Comparison of ENCODE assay signal across 1 cellular context in the genomic region with DNA sequence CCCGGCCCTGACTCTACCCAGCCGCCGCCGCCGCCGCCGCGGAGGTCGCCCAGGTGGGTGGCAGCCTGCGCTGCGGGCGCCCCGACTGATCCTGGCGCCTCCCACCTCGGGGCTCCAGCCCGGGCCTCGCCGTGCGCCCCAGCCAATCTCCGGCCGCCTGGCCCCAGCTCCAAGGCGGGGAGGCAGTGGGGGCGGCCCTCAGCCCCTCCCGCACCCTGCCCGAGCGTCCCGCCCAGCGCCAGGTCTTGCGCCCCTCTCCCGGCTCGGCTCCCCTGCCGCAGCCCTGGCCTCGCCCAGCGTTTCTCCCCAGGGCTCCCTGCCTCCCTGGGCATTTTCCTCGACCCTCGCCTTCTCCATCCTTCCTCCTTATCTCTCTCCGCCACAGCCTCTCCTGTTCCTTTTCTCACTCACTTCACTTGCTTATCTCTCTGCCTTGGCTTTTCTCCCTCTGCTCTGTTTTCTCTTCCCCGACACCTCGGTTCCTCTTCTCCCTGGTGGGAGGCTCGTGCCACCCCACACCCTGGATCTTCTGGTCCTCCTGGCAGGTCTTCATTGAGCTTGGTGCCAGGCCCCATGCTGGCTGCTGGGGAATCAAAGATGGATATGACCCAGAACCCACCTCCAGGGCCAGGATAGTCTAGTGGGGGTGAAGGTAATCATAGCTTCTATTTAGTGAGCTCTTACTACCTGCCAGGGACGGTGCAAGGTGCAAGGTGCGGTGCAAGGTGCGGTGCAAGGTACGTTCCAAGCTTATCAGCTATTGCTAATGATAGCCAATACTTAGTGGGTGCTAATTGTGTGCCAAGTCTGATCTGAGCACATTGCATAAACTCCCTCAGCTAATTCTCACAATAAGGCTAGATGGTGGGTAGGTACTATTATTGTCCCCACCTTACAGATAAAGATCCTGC.
TF ChIP-seq lines count a peak whose summit lies in the region.

A gene with protein sequence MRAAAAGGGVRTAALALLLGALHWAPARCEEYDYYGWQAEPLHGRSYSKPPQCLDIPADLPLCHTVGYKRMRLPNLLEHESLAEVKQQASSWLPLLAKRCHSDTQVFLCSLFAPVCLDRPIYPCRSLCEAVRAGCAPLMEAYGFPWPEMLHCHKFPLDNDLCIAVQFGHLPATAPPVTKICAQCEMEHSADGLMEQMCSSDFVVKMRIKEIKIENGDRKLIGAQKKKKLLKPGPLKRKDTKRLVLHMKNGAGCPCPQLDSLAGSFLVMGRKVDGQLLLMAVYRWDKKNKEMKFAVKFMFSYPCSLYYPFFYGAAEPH (minus strand): TSS at position 87 of the 911 bp plus-strand sequence. CDS start 166 bp downstream, outside the sequence.

TF ChIP-seq in GM12878, 131 proteins besides CTCF, POLR2A, EP300 and RAD21:
- TF ChIP-seq ZZZ3 (IDR thresholded peaks at IDR 0.05; ENCODE audit: control insufficient read depth, insufficient read length, low read depth) (no peak), MEF2A (IDR thresholded peaks at IDR 0.05; ENCODE audit: insufficient read depth, low read depth, low read length) (no peak), STAT3 (IDR thresholded peaks at IDR 0.05; ENCODE audit: low read depth, low read length) (no peak), FOS (IDR thresholded peaks at IDR 0.05; ENCODE audit: borderline replicate concordance, extremely low read depth, insufficient read length) (no peak), NR2C1 (IDR thresholded peaks at IDR 0.05) (no peak), ZNF622 (IDR thresholded peaks at IDR 0.05) (no peak), ETV6 (conservative IDR thresholded peaks at IDR 0.05 in 1 of 2, IDR thresholded peaks at IDR 0.05 in 1 of 2; ENCODE audit: borderline replicate concordance in 1 of 2, low read depth in 1 of 2) (no peak), TCF3 (IDR thresholded peaks at IDR 0.05; ENCODE audit: borderline replicate concordance, insufficient read depth, low read depth, low read length) (no peak)
- TF ChIP-seq, protein P1, sequence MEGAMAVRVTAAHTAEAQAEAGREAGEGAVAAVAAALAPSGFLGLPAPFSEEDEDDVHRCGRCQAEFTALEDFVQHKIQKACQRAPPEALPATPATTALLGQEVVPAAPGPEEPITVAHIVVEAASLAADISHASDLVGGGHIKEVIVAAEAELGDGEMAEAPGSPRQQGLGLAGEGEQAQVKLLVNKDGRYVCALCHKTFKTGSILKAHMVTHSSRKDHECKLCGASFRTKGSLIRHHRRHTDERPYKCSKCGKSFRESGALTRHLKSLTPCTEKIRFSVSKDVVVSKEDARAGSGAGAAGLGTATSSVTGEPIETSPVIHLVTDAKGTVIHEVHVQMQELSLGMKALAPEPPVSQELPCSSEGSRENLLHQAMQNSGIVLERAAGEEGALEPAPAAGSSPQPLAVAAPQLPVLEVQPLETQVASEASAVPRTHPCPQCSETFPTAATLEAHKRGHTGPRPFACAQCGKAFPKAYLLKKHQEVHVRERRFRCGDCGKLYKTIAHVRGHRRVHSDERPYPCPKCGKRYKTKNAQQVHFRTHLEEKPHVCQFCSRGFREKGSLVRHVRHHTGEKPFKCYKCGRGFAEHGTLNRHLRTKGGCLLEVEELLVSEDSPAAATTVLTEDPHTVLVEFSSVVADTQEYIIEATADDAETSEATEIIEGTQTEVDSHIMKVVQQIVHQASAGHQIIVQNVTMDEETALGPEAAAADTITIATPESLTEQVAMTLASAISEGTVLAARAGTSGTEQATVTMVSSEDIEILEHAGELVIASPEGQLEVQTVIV (IDR thresholded peaks at IDR 0.05; ENCODE audit: borderline replicate concordance, partially characterized antibody): no peak
- TF ChIP-seq, protein P2, sequence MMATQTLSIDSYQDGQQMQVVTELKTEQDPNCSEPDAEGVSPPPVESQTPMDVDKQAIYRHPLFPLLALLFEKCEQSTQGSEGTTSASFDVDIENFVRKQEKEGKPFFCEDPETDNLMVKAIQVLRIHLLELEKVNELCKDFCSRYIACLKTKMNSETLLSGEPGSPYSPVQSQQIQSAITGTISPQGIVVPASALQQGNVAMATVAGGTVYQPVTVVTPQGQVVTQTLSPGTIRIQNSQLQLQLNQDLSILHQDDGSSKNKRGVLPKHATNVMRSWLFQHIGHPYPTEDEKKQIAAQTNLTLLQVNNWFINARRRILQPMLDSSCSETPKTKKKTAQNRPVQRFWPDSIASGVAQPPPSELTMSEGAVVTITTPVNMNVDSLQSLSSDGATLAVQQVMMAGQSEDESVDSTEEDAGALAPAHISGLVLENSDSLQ (IDR thresholded peaks at IDR 0.05): no peak
- TF ChIP-seq, protein P3, sequence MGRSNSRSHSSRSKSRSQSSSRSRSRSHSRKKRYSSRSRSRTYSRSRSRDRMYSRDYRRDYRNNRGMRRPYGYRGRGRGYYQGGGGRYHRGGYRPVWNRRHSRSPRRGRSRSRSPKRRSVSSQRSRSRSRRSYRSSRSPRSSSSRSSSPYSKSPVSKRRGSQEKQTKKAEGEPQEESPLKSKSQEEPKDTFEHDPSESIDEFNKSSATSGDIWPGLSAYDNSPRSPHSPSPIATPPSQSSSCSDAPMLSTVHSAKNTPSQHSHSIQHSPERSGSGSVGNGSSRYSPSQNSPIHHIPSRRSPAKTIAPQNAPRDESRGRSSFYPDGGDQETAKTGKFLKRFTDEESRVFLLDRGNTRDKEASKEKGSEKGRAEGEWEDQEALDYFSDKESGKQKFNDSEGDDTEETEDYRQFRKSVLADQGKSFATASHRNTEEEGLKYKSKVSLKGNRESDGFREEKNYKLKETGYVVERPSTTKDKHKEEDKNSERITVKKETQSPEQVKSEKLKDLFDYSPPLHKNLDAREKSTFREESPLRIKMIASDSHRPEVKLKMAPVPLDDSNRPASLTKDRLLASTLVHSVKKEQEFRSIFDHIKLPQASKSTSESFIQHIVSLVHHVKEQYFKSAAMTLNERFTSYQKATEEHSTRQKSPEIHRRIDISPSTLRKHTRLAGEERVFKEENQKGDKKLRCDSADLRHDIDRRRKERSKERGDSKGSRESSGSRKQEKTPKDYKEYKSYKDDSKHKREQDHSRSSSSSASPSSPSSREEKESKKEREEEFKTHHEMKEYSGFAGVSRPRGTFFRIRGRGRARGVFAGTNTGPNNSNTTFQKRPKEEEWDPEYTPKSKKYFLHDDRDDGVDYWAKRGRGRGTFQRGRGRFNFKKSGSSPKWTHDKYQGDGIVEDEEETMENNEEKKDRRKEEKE (IDR thresholded peaks at IDR 0.05): no peak
